21 cellular contexts compared by ENCODE assay signal in genomic region chr14:45194964-45195363, GRCh38. TPM values are rescaled to one million over a fixed set of nuclear protein-coding genes. Genes with fewer than 3 reads are reported as not detected.
DNase-seq lines count a peak whose midpoint lies in the region; ATAC-seq and TF ChIP-seq lines count a peak whose summit lies in the region.
"Had no signal": no experiment of that assay in that cellular context is flagged by ENCODE, and none has a peak within 500 bp of the region (broad histone marks: within the 10 kb centered on the region; RNA-seq: fewer than 3 reads in every experiment).

No MANE protein-coding gene starts in this region.

- H3K9me3 Mint-ChIP-seq in activated CD8-positive, alpha-beta T cell treated with anti-CD3 and anti-CD28 coated beads for 36 hours: no peaks in the 10 kb centered on the region
- H3K9me3 Mint-ChIP-seq in activated CD8-positive, alpha-beta T cell treated with anti-CD3 and anti-CD28 coated beads, Interleukin-2, amount 10 ng/mL, durations not matched to agents 7 days and 5 days (ENCODE audit: insufficient read depth): no peaks in the 10 kb centered on the region
- no peaks in the 10 kb centered on the region for H3K9me3 Mint-ChIP-seq in activated T-helper 1 cell treated with anti-CD3 and anti-CD28 coated beads, Interleukin-12 subunit alpha, Interleukin-12 subunit beta, Interleukin-2, Interleukin-4 antibody, amounts not matched to agents 30 ng/mL and 10 ng/mL and 1 ng/mL, durations not matched to agents 14 hours and 24 hours and 36 hours
- no peaks in the 10 kb centered on the region for H3K9me3 Mint-ChIP-seq in nephron progenitor cell
- H3K9me3 Mint-ChIP-seq: central memory CD8-positive, alpha-beta T cell; T-helper 1 cell treated with Interleukin-12 subunit alpha and Interleukin-12 subunit beta and Interleukin-4 antibody, amounts not matched to agents 30 μg/mL and 1 μg/mL, for 36 hours had no signal

- CTCF ChIA-PET in activated CD8-positive, alpha-beta T cell treated with anti-CD3 and anti-CD28 coated beads for 36 hours (lab: Charles Lee): no interaction called here
- CTCF ChIA-PET in activated CD8-positive, alpha-beta T cell treated with anti-CD3 and anti-CD28 coated beads, Interleukin-2, amount 10 ng/mL, durations not matched to agents 7 days and 5 days (lab: Charles Lee): no interaction called here

- H3K27me3 Mint-ChIP-seq in activated CD8-positive, alpha-beta T cell treated with anti-CD3 and anti-CD28 coated beads for 36 hours: no peaks in the 10 kb centered on the region
- no peaks in the 10 kb centered on the region for H3K27me3 Mint-ChIP-seq in activated CD8-positive, alpha-beta T cell treated with anti-CD3 and anti-CD28 coated beads, Interleukin-2, amount 10 ng/mL, durations not matched to agents 7 days and 5 days (ENCODE audit: low read depth)
- H3K27me3 Mint-ChIP-seq in activated T-helper 1 cell treated with anti-CD3 and anti-CD28 coated beads, Interleukin-12 subunit alpha, Interleukin-12 subunit beta, Interleukin-2, Interleukin-4 antibody, amounts not matched to agents 30 ng/mL and 10 ng/mL and 1 ng/mL, durations not matched to agents 14 hours and 24 hours and 36 hours (ENCODE audit: insufficient read depth): no peaks in the 10 kb centered on the region
- no peaks in the 10 kb centered on the region for H3K27me3 Mint-ChIP-seq in nephron progenitor cell (ENCODE audit: low read depth, poor library complexity)
- H3K27me3 Mint-ChIP-seq: central memory CD8-positive, alpha-beta T cell had no signal

- H3K27ac Mint-ChIP-seq in activated CD8-positive, alpha-beta T cell treated with anti-CD3 and anti-CD28 coated beads for 36 hours: no peak overlapping the region
- H3K27ac Mint-ChIP-seq in activated CD8-positive, alpha-beta T cell treated with anti-CD3 and anti-CD28 coated beads, Interleukin-2, amount 10 ng/mL, durations not matched to agents 7 days and 5 days: no peak overlapping the region
- H3K27ac Mint-ChIP-seq in activated T-helper 1 cell treated with anti-CD3 and anti-CD28 coated beads, Interleukin-12 subunit alpha, Interleukin-12 subunit beta, Interleukin-2, Interleukin-4 antibody, amounts not matched to agents 30 ng/mL and 10 ng/mL and 1 ng/mL, durations not matched to agents 14 hours and 24 hours and 36 hours: peak overlapping the region; percentile 34
- H3K27ac Mint-ChIP-seq in nephron progenitor cell: no peak overlapping the region
- H3K27ac Mint-ChIP-seq: T-helper 1 cell treated with Interleukin-12 subunit alpha and Interleukin-12 subunit beta and Interleukin-4 antibody, amounts not matched to agents 30 μg/mL and 1 μg/mL, for 36 hours had no signal

- TF ChIP-seq CTCF in activated CD8-positive, alpha-beta T cell treated with anti-CD3 and anti-CD28 coated beads for 36 hours (IDR thresholded peaks at IDR 0.05): no peak
- TF ChIP-seq CTCF in nephron progenitor cell (IDR thresholded peaks at IDR 0.05): no peak

- H3K4me3 Mint-ChIP-seq in activated CD8-positive, alpha-beta T cell treated with anti-CD3 and anti-CD28 coated beads for 36 hours: no peak overlapping the region
- H3K4me3 Mint-ChIP-seq in activated CD8-positive, alpha-beta T cell treated with anti-CD3 and anti-CD28 coated beads, Interleukin-2, amount 10 ng/mL, durations not matched to agents 7 days and 5 days: no peak overlapping the region
- no peak overlapping the region for H3K4me3 Mint-ChIP-seq in activated T-helper 1 cell treated with anti-CD3 and anti-CD28 coated beads, Interleukin-12 subunit alpha, Interleukin-12 subunit beta, Interleukin-2, Interleukin-4 antibody, amounts not matched to agents 30 ng/mL and 10 ng/mL and 1 ng/mL, durations not matched to agents 14 hours and 24 hours and 36 hours
- no peak overlapping the region for H3K4me3 Mint-ChIP-seq in nephron progenitor cell
- H3K4me3 Mint-ChIP-seq: central memory CD8-positive, alpha-beta T cell; T-helper 1 cell treated with Interleukin-12 subunit alpha and Interleukin-12 subunit beta and Interleukin-4 antibody, amounts not matched to agents 30 μg/mL and 1 μg/mL, for 36 hours had no signal

- peaks cover 24% of the 10 kb centered on the region for H3K36me3 Mint-ChIP-seq in activated CD8-positive, alpha-beta T cell treated with anti-CD3 and anti-CD28 coated beads for 36 hours (ENCODE audit: low read depth)
- H3K36me3 Mint-ChIP-seq in activated CD8-positive, alpha-beta T cell treated with anti-CD3 and anti-CD28 coated beads, Interleukin-2, amount 10 ng/mL, durations not matched to agents 7 days and 5 days (ENCODE audit: low read depth): peaks cover 17% of the 10 kb centered on the region
- H3K36me3 Mint-ChIP-seq in activated T-helper 1 cell treated with anti-CD3 and anti-CD28 coated beads, Interleukin-12 subunit alpha, Interleukin-12 subunit beta, Interleukin-2, Interleukin-4 antibody, amounts not matched to agents 30 ng/mL and 10 ng/mL and 1 ng/mL, durations not matched to agents 14 hours and 24 hours and 36 hours (ENCODE audit: low read depth): peaks cover 17% of the 10 kb centered on the region
- H3K36me3 Mint-ChIP-seq in nephron progenitor cell (ENCODE audit: low read depth): peaks cover 26% of the 10 kb centered on the region

- DNase-seq in activated CD8-positive, alpha-beta T cell treated with anti-CD3 and anti-CD28 coated beads for 36 hours: no peak
- DNase-seq in activated CD8-positive, alpha-beta T cell treated with anti-CD3 and anti-CD28 coated beads, Interleukin-2, amount 10 ng/mL, durations not matched to agents 7 days and 5 days: no peak
- DNase-seq in activated T-helper 1 cell treated with anti-CD3 and anti-CD28 coated beads, Interleukin-12 subunit alpha, Interleukin-12 subunit beta, Interleukin-2, Interleukin-4 antibody, amounts not matched to agents 30 ng/mL and 10 ng/mL and 1 ng/mL, durations not matched to agents 14 hours and 24 hours and 36 hours (ENCODE audit: low spot score): no peak
- no peak for DNase-seq in effector CD4-positive, alpha-beta T cell
- DNase-seq in nephron progenitor cell (no peak), 8988T (no peak)
- DNase-seq: activated CD4-positive, CD25-positive, alpha-beta regulatory T cell treated with anti-CD3 and anti-CD28 coated beads, Interleukin-2, amount 50 U/mL, for 72 hours; amniotic stem cell; C1 segment of cervical spinal cord; GF-D8; heart left ventricle; NCI-H1092; NCI-H69; OCI-M1; pancreas; SIG-M5; stimulated activated CD4-positive, alpha-beta T cell treated with anti-CD3 and anti-CD28 coated beads, Interleukin-1b, Interleukin-23, amount 100 ng/mL, for 48 hours had no signal

- H3K4me1 Mint-ChIP-seq in activated CD8-positive, alpha-beta T cell treated with anti-CD3 and anti-CD28 coated beads for 36 hours (ENCODE audit: low read depth): peaks cover 9% of the 10 kb centered on the region
- peaks cover 5% of the 10 kb centered on the region for H3K4me1 Mint-ChIP-seq in activated CD8-positive, alpha-beta T cell treated with anti-CD3 and anti-CD28 coated beads, Interleukin-2, amount 10 ng/mL, durations not matched to agents 7 days and 5 days (ENCODE audit: low read depth)
- peaks cover 11% of the 10 kb centered on the region for H3K4me1 Mint-ChIP-seq in activated T-helper 1 cell treated with anti-CD3 and anti-CD28 coated beads, Interleukin-12 subunit alpha, Interleukin-12 subunit beta, Interleukin-2, Interleukin-4 antibody, amounts not matched to agents 30 ng/mL and 10 ng/mL and 1 ng/mL, durations not matched to agents 14 hours and 24 hours and 36 hours (ENCODE audit: low read depth)
- no peaks in the 10 kb centered on the region for H3K4me1 Mint-ChIP-seq in nephron progenitor cell
- H3K4me1 Mint-ChIP-seq: central memory CD8-positive, alpha-beta T cell had no signal

- POLR2A ChIA-PET in activated CD8-positive, alpha-beta T cell treated with anti-CD3 and anti-CD28 coated beads for 36 hours (lab: Charles Lee): no interaction called here
- POLR2A ChIA-PET in activated CD8-positive, alpha-beta T cell treated with anti-CD3 and anti-CD28 coated beads, Interleukin-2, amount 10 ng/mL, durations not matched to agents 7 days and 5 days (lab: Charles Lee): no interaction called here

- intact Hi-C loops in activated CD8-positive, alpha-beta T cell treated with anti-CD3 and anti-CD28 coated beads for 36 hours (cut with micrococcal nuclease): no loop called here
- intact Hi-C loops in activated T-helper 1 cell treated with anti-CD3 and anti-CD28 coated beads, Interleukin-12 subunit alpha, Interleukin-12 subunit beta, Interleukin-2, Interleukin-4 antibody, amounts not matched to agents 30 ng/mL and 10 ng/mL and 1 ng/mL, durations not matched to agents 14 hours and 24 hours and 36 hours (cut with micrococcal nuclease): loop anchor here (1.0 to 5.0 kb wide), 2 partner anchors 51 to 58 kb away; partner anchors contain the start of gene FANCM

- ATAC-seq in activated CD8-positive, alpha-beta T cell treated with anti-CD3 and anti-CD28 coated beads for 36 hours: peak; percentile 39
- ATAC-seq in activated CD8-positive, alpha-beta T cell treated with anti-CD3 and anti-CD28 coated beads, Interleukin-2, amount 10 ng/mL, durations not matched to agents 7 days and 5 days: no peak
- ATAC-seq in GM21381 (IDR thresholded peaks at IDR 0.05; ENCODE audit: unreplicated experiment) (peak; percentile 67), HG02938 (IDR thresholded peaks at IDR 0.05; ENCODE audit: unreplicated experiment) (peak; percentile 66)
- ATAC-seq: heart left ventricle, pancreas had no signal

RNA-seq across cellular contexts. Expression of gene MIS18BP1, which starts 58.0 kb away (rescaled TPM):
- 10 to 100 TPM; 51.0 to 55.8 TPM for total RNA-seq in activated CD8-positive, alpha-beta T cell treated with anti-CD3 and anti-CD28 coated beads for 36 hours
- total RNA-seq in activated CD8-positive, alpha-beta T cell treated with anti-CD3 and anti-CD28 coated beads, Interleukin-2, amount 10 ng/mL, durations not matched to agents 7 days and 5 days: 10 to 100 TPM; 66.4 to 71.8 TPM
- total RNA-seq in activated T-helper 1 cell treated with anti-CD3 and anti-CD28 coated beads, Interleukin-12 subunit alpha, Interleukin-12 subunit beta, Interleukin-2, Interleukin-4 antibody, amounts not matched to agents 30 ng/mL and 10 ng/mL and 1 ng/mL, durations not matched to agents 14 hours and 24 hours and 36 hours: 66.4 and 66.6 TPM in 2 replicates

RNA-seq across cellular contexts. Expression of gene FANCM, which starts 59.2 kb away (rescaled TPM):
- 10 to 100 TPM; 15.8 to 17.0 TPM for total RNA-seq in activated CD8-positive, alpha-beta T cell treated with anti-CD3 and anti-CD28 coated beads for 36 hours
- 10 to 100 TPM; 17.2 to 20.2 TPM for total RNA-seq in activated CD8-positive, alpha-beta T cell treated with anti-CD3 and anti-CD28 coated beads, Interleukin-2, amount 10 ng/mL, durations not matched to agents 7 days and 5 days
- 15.8 and 18.3 TPM in 2 replicates for total RNA-seq in activated T-helper 1 cell treated with anti-CD3 and anti-CD28 coated beads, Interleukin-12 subunit alpha, Interleukin-12 subunit beta, Interleukin-2, Interleukin-4 antibody, amounts not matched to agents 30 ng/mL and 10 ng/mL and 1 ng/mL, durations not matched to agents 14 hours and 24 hours and 36 hours
